Comparison of ENCODE assay signal across 12 cellular contexts in the genomic region with DNA sequence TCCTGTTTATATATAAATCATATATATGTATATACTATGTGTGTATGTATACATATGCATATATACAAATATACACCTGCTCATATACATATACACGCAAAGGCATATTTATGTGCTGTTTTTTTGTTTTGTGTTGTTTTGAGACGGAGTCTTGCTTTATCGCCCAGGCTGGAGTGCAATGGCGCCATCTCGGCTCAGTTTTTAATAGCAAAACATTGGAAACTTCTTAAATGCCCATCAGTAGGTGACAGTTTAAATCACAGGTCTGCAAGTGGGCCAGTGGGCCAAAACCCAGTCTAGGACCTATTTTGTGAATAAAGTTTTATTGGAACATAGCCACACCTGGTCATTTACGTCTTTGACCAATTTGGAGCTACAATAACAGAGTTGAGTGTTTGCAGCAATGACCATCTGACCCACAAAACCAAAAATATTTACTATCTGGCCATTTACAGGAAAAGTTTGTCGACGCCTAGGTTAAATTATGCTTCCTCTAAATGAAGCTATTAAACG.
A peak's percentile ranks its signal among the peaks of the same experiment; 100 is the strongest.
DNase-seq lines count a peak whose midpoint lies in the region; ATAC-seq and TF ChIP-seq lines count a peak whose summit lies in the region.
"Had no signal": no experiment of that assay in that cellular context is flagged by ENCODE, and none has a peak within 500 bp of the region (broad histone marks: within the 10 kb centered on the region; RNA-seq: fewer than 3 reads in every experiment).

No MANE protein-coding gene starts in this region.

- peaks cover 12% of the 10 kb centered on the region for H3K4me1 Mint-ChIP-seq in activated CD4-positive, alpha-beta T cell treated with anti-CD3 and anti-CD28 coated beads for 36 hours

- intact Hi-C loops in sciatic nerve (cut with DNase I), result no loop called here
- intact Hi-C loops in activated CD4-positive, alpha-beta T cell treated with anti-CD3 and anti-CD28 coated beads for 36 hours (cut with DNase I, micrococcal nuclease), result no loop called here

- H3K36me3 Mint-ChIP-seq in activated CD4-positive, alpha-beta T cell treated with anti-CD3 and anti-CD28 coated beads for 36 hours (ENCODE audit: low read depth), result peaks cover under 1% of the 10 kb centered on the region

- TF ChIP-seq CTCF in 22Rv1 (IDR thresholded peaks at IDR 0.05) (peak; percentile 20; the same call in 1 of the 2 replicates), VCaP (conservative IDR thresholded peaks at IDR 0.05) (no peak), fibroblast of villous mesenchyme (IDR thresholded peaks at IDR 0.05; ENCODE audit: insufficient read depth, low read depth, low read length) (no peak)

- H3K27ac ChIP-seq in 22Rv1 (peak overlapping the region; percentile 91), VCaP (peak overlapping the region; percentile 49; the same call in 1 of the 2 replicates)
- H3K27ac ChIP-seq: HL-60 had no signal

- ATAC-seq in sciatic nerve (no peak), GM18511 (IDR thresholded peaks at IDR 0.05; ENCODE audit: unreplicated experiment) (no peak), HG02981 (IDR thresholded peaks at IDR 0.05; ENCODE audit: unreplicated experiment) (no peak)
- ATAC-seq in activated CD4-positive, alpha-beta T cell treated with anti-CD3 and anti-CD28 coated beads for 36 hours, result no peak

- no peak overlapping the region for H3K4me3 ChIP-seq in fibroblast of villous mesenchyme (ENCODE audit: low read depth, low read length)

- H3K27me3 Mint-ChIP-seq in activated CD4-positive, alpha-beta T cell treated with anti-CD3 and anti-CD28 coated beads for 36 hours, result no peaks in the 10 kb centered on the region

- CTCF ChIA-PET in activated CD4-positive, alpha-beta T cell treated with anti-CD3 and anti-CD28 coated beads for 36 hours (lab: Charles Lee), result interaction anchor here (0.5 to 1.0 kb wide), 2 partner anchors 225 to 870 kb away, joined by 3 read pairs; a partner anchor contains a TSS

- POLR2A ChIA-PET in activated CD4-positive, alpha-beta T cell treated with anti-CD3 and anti-CD28 coated beads for 36 hours (lab: Charles Lee), result no interaction called here

- no peak overlapping the region for H3K4me3 Mint-ChIP-seq in activated CD4-positive, alpha-beta T cell treated with anti-CD3 and anti-CD28 coated beads for 36 hours

- H3K9me3 Mint-ChIP-seq in activated CD4-positive, alpha-beta T cell treated with anti-CD3 and anti-CD28 coated beads for 36 hours (ENCODE audit: low read depth), result peaks cover under 1% of the 10 kb centered on the region

- DNase-seq in fibroblast of villous mesenchyme (ENCODE audit: low read depth) (peak; percentile 83), sciatic nerve (ENCODE audit: low spot score) (peak; percentile 26), NK-92 (lab: John Stamatoyannopoulos, UW; ENCODE audit: unreplicated experiment) (no peak)
- no peak for DNase-seq in activated CD4-positive, alpha-beta T cell treated with anti-CD3 and anti-CD28 coated beads for 36 hours
- DNase-seq: NCI-H2081 treated with DMSO at 0.1 percent for 48 hours; NK-92 treated with Interleukin-12 subunit alpha and Interleukin-12 subunit beta, amount 100 ng/mL, for 24 hours; small intestine had no signal

- no peak overlapping the region for H3K27ac Mint-ChIP-seq in activated CD4-positive, alpha-beta T cell treated with anti-CD3 and anti-CD28 coated beads for 36 hours

Comparison
In these comparisons a context has a peak if more than half of its experiments do, and no peak if none do; other contexts are left out.
1. DNase-seq: peak in fibroblast of villous mesenchyme (single experiment) and sciatic nerve (single experiment); none in activated CD4-positive, alpha-beta T cell treated with anti-CD3 and anti-CD28 coated beads for 36 hours (single experiment) and NK-92 (single experiment).